16 cellular contexts compared by ENCODE assay signal in the genomic region with DNA sequence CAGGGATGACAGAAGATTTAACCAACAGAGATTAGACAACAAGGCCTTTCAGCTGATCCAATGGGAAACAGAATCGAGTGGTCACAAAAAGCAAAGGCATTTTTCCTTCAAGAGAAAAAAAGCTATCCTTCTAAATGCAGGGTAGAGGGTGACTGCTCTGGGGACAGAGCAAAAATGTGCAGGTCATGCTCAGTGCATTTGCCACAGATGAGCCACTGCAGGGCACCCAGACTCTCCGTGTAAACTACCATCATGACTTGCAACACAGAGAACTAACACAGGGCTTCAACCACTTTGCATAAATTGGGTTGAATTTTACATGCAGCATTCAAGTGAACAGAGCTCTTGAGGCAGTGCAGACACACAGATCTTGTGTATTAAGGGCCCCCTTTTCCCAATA. TPM values are rescaled to one million over a fixed set of nuclear protein-coding genes. Genes with fewer than 3 reads are reported as not detected.
DNase-seq lines count a peak whose midpoint lies in the region; ATAC-seq and TF ChIP-seq lines count a peak whose summit lies in the region.
"Had no signal": no experiment of that assay in that cellular context is flagged by ENCODE, and none has a peak within 500 bp of the region (broad histone marks: within the 10 kb centered on the region; RNA-seq: fewer than 3 reads in every experiment).

No MANE protein-coding gene starts in this region.

- H4K91ac ChIP-seq in trophoblast cell (ENCODE audit: low read depth, low read length) = no peak overlapping the region

- H3K18ac ChIP-seq in trophoblast cell (ENCODE audit: low read length) = no peak overlapping the region

- no peaks in the 10 kb centered on the region for H3K27me3 ChIP-seq in trophoblast cell (ENCODE audit: insufficient read depth, low read length)
- H3K27me3 ChIP-seq: BE2C, BLaER1 had no signal

- no peak overlapping the region for H3K9ac ChIP-seq in trophoblast cell (ENCODE audit: low read length)
- H3K9ac ChIP-seq: BLaER1 had no signal

- no peak overlapping the region for H2AK5ac ChIP-seq in trophoblast cell (ENCODE audit: low read length)

- no peak overlapping the region for H3K4ac ChIP-seq in trophoblast cell (ENCODE audit: low read depth, low read length)

- no peaks in the 10 kb centered on the region for H3K9me3 ChIP-seq in trophoblast cell (ENCODE audit: insufficient read depth, low read depth, low read length)
- H3K9me3 ChIP-seq: BE2C, BLaER1, Caco-2 had no signal

- no peaks in the 10 kb centered on the region for H3K36me3 ChIP-seq in trophoblast cell (ENCODE audit: control insufficient read depth in 1 of 2, insufficient read depth in 2 of 2, low read length in 2 of 2)
- H3K36me3 ChIP-seq: BE2C, BLaER1 had no signal

- H3K27ac ChIP-seq in C4-2B = peak overlapping the region; percentile 13; the same call in 1 of the 2 replicates
- no peak overlapping the region for H3K27ac ChIP-seq in trophoblast cell (ENCODE audit: low read depth, low read length)
- H3K27ac ChIP-seq: BLaER1 had no signal

- H3K4me3 ChIP-seq in trophoblast cell (ENCODE audit: low read depth, low read length) = no peak overlapping the region
- H3K4me3 ChIP-seq: BLaER1 had no signal

- no peak overlapping the region for H2BK120ac ChIP-seq in trophoblast cell (ENCODE audit: insufficient read depth, low read length, poor library complexity)

- no peak for TF ChIP-seq CTCF in C4-2B (conservative IDR thresholded peaks at IDR 0.05)

- no peak overlapping the region for H4K8ac ChIP-seq in trophoblast cell (ENCODE audit: low read depth, low read length)

- DNase-seq in NCI-H526 (lab: John Stamatoyannopoulos, UW) (peak; percentile 15 to 56), trophoblast cell (peak; percentile 68 to 71), NOMO-1 treated with DMSO at 0.1 percent for 48 hours (lab: John Stamatoyannopoulos, UW; ENCODE audit: unreplicated experiment) (no peak)
- DNase-seq: 8988T; ACHN; BE2C; C1 segment of cervical spinal cord; Caco-2; Calu3; CD4-positive, alpha-beta T cell; CD8-positive, alpha-beta T cell; DMS79 treated with DMSO at 0.1 percent for 48 hours; GF-D8 had no signal

- H2BK5ac ChIP-seq in trophoblast cell (ENCODE audit: low read depth, low read length, poor library complexity) = no peak overlapping the region

- no CpG with 5 or more reads among the region's 2 CpGs for WGBS in trophoblast cell (ENCODE audit: extremely low coverage, insufficient coverage, insufficient read length)

- H3K23ac ChIP-seq in trophoblast cell (ENCODE audit: low read length) = no peak overlapping the region

- no peak overlapping the region for H2BK12ac ChIP-seq in trophoblast cell (ENCODE audit: low read length)

- H3K79me1 ChIP-seq in trophoblast cell (ENCODE audit: low read length) = no peaks in the 10 kb centered on the region

- H4K12ac ChIP-seq in trophoblast cell (ENCODE audit: low read depth, low read length) = no peak overlapping the region

- no peak overlapping the region for H3K14ac ChIP-seq in trophoblast cell (ENCODE audit: low read length)

- H3K4me1 ChIP-seq in trophoblast cell (ENCODE audit: control insufficient read depth in 1 of 2, insufficient read depth in 2 of 2, low read length in 2 of 2) = peaks cover 7 to 11% of the 10 kb centered on the region in 2 experiments
- H3K4me1 ChIP-seq: BE2C, BLaER1 had no signal

- H3K4me2 ChIP-seq in trophoblast cell (ENCODE audit: low read length) = no peak overlapping the region
- H3K4me2 ChIP-seq: BLaER1 had no signal

- H3K79me2 ChIP-seq in trophoblast cell (ENCODE audit: control insufficient read depth, insufficient read depth, low read length, poor library complexity) = no peaks in the 10 kb centered on the region

- no peak for ATAC-seq in GM18909 (IDR thresholded peaks at IDR 0.05; ENCODE audit: poor library complexity, unreplicated experiment)
- ATAC-seq: CD8-positive, alpha-beta T cell had no signal

- no peak overlapping the region for H2AFZ ChIP-seq in trophoblast cell (ENCODE audit: insufficient read depth, low read length, poor library complexity)

RNA-seq across cellular contexts. Expression of a gene that starts 56.8 kb away (rescaled TPM):
- 32.1 and 33.0 TPM in 2 replicates for polyA plus RNA-seq in trophoblast cell (2013)
